Comparison of ENCODE assay signal across 29 cellular contexts in genomic region chr2:193011870-193012269, GRCh38.
"Had no signal": no experiment of that assay in that cellular context is flagged by ENCODE, and none has a peak within 500 bp of the region (broad histone marks: within the 10 kb centered on the region; RNA-seq: fewer than 3 reads in every experiment).

No MANE protein-coding gene starts in this region.

- H3K4me3 Mint-ChIP-seq: mesothelial cell of epicardium; nephron; neural crest cell; stimulated activated naive CD8-positive, alpha-beta T cell treated with anti-CD3 and anti-CD28 coated beads, Interleukin-15, Interleukin-2, amounts not matched to agents 100 ng/mL and 50 ng/mL, for 24 hours; type B pancreatic cell had no signal

- H3K4me1 Mint-ChIP-seq: mesothelial cell of epicardium, naive B cell, nephron, neural crest cell had no signal

- H3K27ac ChIP-seq: heart left ventricle, left lung, lower lobe of right lung, pancreas, prostate gland, skin epidermis, tibial nerve, vagina had no signal

- H3K36me3 Mint-ChIP-seq: mesothelial cell of epicardium, naive B cell, type B pancreatic cell had no signal

- H3K4me1 ChIP-seq: heart left ventricle, left lung, lower lobe of right lung, pancreas, prostate gland, tibial nerve, vagina had no signal

- H3K9me3 ChIP-seq: lower lobe of right lung, pancreas, prostate gland, tibial nerve, vagina had no signal

- FAIRE-seq: keratinocyte, pancreas had no signal

- H3K9me3 Mint-ChIP-seq: neural crest cell; stimulated activated naive CD8-positive, alpha-beta T cell treated with anti-CD3 and anti-CD28 coated beads, Interleukin-15, Interleukin-2, amounts not matched to agents 100 ng/mL and 50 ng/mL, for 24 hours; type B pancreatic cell had no signal

- H3K4me3 ChIP-seq: heart left ventricle, left lung, lower lobe of right lung, pancreas, prostate gland, skin epidermis, tibial nerve, vagina had no signal

- H3K27ac Mint-ChIP-seq: mesothelial cell of epicardium; naive B cell; nephron; stimulated activated naive CD8-positive, alpha-beta T cell treated with anti-CD3 and anti-CD28 coated beads, Interleukin-15, Interleukin-2, amounts not matched to agents 100 ng/mL and 50 ng/mL, for 24 hours; type B pancreatic cell had no signal

- H3K36me3 ChIP-seq: heart left ventricle, left lung, lower lobe of right lung, pancreas, prostate gland, tibial nerve, vagina had no signal

- DNase-seq: heart left ventricle; hypothalamus; left colon; left lung; lower lobe of right lung; mammary epithelial cell; mesenchymal stem cell; naive B cell; nucleus accumbens; retina; right cardiac atrium; stimulated activated CD4-positive, alpha-beta T cell treated with anti-CD3 and anti-CD28 coated beads, Interleukin-12 subunit alpha, Interleukin-12 subunit beta, amount 100 ng/mL, for 4 hours; stimulated activated CD4-positive, alpha-beta T cell treated with anti-CD3 and anti-CD28 coated beads, Interleukin-15, amount 100 ng/mL, for 24 hours; stimulated activated CD4-positive, alpha-beta T cell treated with anti-CD3 and anti-CD28 coated beads, Interleukin-2, amount 100 ng/mL, for 24 hours; stimulated activated CD4-positive, alpha-beta T cell treated with anti-CD3 and anti-CD28 coated beads, Interleukin-4, amount 100 ng/mL, for 1 hour; stimulated activated naive CD4-positive, alpha-beta T cell; substantia nigra had no signal

- H3K27me3 ChIP-seq: heart left ventricle, left lung, pancreas, tibial nerve, vagina had no signal

- ATAC-seq: heart left ventricle, left colon, left lung, lower lobe of right lung, pancreas, right cardiac atrium, sciatic nerve had no signal

- H3K27me3 Mint-ChIP-seq: naive B cell; stimulated activated naive CD8-positive, alpha-beta T cell treated with anti-CD3 and anti-CD28 coated beads, Interleukin-15, Interleukin-2, amounts not matched to agents 100 ng/mL and 50 ng/mL, for 24 hours; type B pancreatic cell had no signal
